1 cellular context compared by ENCODE assay signal in the genomic region with DNA sequence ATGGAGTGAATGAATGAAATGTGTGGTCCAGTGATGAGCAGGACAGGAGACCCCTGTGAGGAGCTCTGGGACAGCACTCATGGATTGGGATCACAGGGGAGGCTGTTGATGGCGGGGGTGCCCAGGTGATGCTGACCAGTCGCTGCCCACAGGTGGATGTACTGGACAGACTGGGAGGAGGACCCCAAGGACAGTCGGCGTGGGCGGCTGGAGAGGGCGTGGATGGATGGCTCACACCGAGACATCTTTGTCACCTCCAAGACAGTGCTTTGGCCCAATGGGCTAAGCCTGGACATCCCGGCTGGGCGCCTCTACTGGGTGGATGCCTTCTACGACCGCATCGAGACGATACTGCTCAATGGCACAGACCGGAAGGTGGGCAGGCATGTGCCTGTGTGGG.
TF ChIP-seq lines count a peak whose summit lies in the region.

No MANE protein-coding gene starts in this region.

TF ChIP-seq in IMR-90, 13 proteins besides CTCF, POLR2A, EP300 and RAD21:
- no peak for TF ChIP-seq FOS (IDR thresholded peaks at IDR 0.05; ENCODE audit: low read depth, low read length)
- no peak for TF ChIP-seq MAZ (IDR thresholded peaks at IDR 0.05; ENCODE audit: borderline replicate concordance, low read depth, low read length)
- TF ChIP-seq, protein P1, sequence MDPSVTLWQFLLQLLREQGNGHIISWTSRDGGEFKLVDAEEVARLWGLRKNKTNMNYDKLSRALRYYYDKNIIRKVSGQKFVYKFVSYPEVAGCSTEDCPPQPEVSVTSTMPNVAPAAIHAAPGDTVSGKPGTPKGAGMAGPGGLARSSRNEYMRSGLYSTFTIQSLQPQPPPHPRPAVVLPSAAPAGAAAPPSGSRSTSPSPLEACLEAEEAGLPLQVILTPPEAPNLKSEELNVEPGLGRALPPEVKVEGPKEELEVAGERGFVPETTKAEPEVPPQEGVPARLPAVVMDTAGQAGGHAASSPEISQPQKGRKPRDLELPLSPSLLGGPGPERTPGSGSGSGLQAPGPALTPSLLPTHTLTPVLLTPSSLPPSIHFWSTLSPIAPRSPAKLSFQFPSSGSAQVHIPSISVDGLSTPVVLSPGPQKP (IDR thresholded peaks at IDR 0.05; ENCODE audit: borderline replicate concordance, low read depth, low read length), result no peak
- TF ChIP-seq RCOR1 (IDR thresholded peaks at IDR 0.05; ENCODE audit: insufficient replicate concordance, low read length), result no peak
